8 cellular contexts compared by ENCODE assay signal in the genomic region with DNA sequence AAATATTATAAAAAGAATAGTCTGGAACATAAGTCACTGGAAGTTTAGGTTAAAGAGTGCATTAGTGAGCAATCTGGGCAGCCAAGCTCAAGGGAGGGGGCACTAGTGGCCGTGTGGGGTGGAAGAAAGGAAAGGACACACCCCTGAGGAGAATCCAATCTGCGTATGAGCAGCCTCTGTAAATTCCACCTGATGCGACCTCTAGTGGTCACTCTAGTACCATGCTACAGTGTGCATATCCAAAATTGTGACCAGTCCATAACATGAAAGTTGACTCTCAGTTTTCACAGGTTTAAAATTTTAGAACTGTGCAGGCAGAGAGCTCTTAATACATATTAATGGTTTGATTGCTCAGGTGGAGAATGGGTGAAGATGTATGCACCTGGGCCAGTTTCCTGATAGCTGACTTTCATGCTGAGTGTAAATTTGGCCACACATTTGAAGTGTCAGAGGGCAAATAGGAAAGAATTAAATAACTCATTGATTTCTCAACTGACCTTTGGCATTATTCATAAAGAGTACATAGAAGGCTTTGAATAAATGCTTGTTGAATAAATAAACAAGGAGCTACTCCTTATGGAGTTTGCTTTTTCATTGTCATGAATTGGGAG.
DNase-seq lines count a peak whose midpoint lies in the region; ATAC-seq, FAIRE-seq and TF ChIP-seq lines count a peak whose summit lies in the region.

No MANE protein-coding gene starts in this region.

- H3K4me3 ChIP-seq in MG63 (no peak overlapping the region), SK-N-MC (no peak overlapping the region), astrocyte (ENCODE audit: insufficient read depth, low read depth, low read length) (no peak overlapping the region)

- H3K9me3 ChIP-seq in MG63 (peaks cover 14% of the 10 kb centered on the region), SK-N-MC (ENCODE audit: low read depth, low read length) (no peaks in the 10 kb centered on the region), astrocyte (ENCODE audit: insufficient read depth, low read depth, low read length) (no peaks in the 10 kb centered on the region)

- no peaks in the 10 kb centered on the region for H3K27me3 Mint-ChIP-seq in astrocyte (ENCODE audit: low read depth, unreplicated experiment)

- no peaks in the 10 kb centered on the region for H3K36me3 ChIP-seq in MG63
- no peaks in the 10 kb centered on the region for H3K36me3 ChIP-seq in SK-N-MC (ENCODE audit: insufficient read depth, low read length)
- no peaks in the 10 kb centered on the region for H3K36me3 ChIP-seq in astrocyte (ENCODE audit: insufficient read depth, low read length)

- no peaks in the 10 kb centered on the region for H3K4me1 Mint-ChIP-seq in astrocyte (ENCODE audit: low read depth, unreplicated experiment)

- no peak overlapping the region for H3K4me2 ChIP-seq in astrocyte (ENCODE audit: low read length)

- FAIRE-seq in astrocyte (lab: Jason Lieb, UNC), result peak; percentile 90

- H3K9me3 Mint-ChIP-seq in astrocyte (ENCODE audit: unreplicated experiment), result peaks cover 6% of the 10 kb centered on the region

- TF ChIP-seq CTCF in astrocyte (IDR thresholded peaks at IDR 0.05; ENCODE audit: insufficient read depth, low read depth, low read length), result peak; percentile 89

- H4K20me1 ChIP-seq in astrocyte (ENCODE audit: insufficient read depth, low read length), result no peaks in the 10 kb centered on the region

- no peaks in the 10 kb centered on the region for H3K79me2 ChIP-seq in astrocyte (ENCODE audit: insufficient read depth, low read length)

- H3K4me3 Mint-ChIP-seq in astrocyte (ENCODE audit: unreplicated experiment), result no peak overlapping the region

- DNase-seq in activated gamma-delta T cell treated with Interleukin-2 at 50 U/mL for 16 hours, result peak; percentile 44
- no peak for DNase-seq in activated gamma-delta T cell (lab: John Stamatoyannopoulos, UW)
- DNase-seq in MG63, result peak; percentile 37
- DNase-seq in SK-N-MC (ENCODE audit: low read depth, low spot score), result peak; percentile 22
- DNase-seq in astrocyte (ENCODE audit: low read depth), result peak; percentile 35
- DNase-seq in iPS DF 19.7 (ENCODE audit: low read depth, low spot score), result peak; percentile 48
- peak; percentile 63 for DNase-seq in stimulated activated CD4-positive, alpha-beta T cell treated with anti-CD3 and anti-CD28 coated beads, Interleukin-15, amount 100 ng/mL, for 24 hours

- H3K36me3 Mint-ChIP-seq in astrocyte (ENCODE audit: low read depth, unreplicated experiment), result no peaks in the 10 kb centered on the region

- H3K27ac ChIP-seq in SK-N-MC, result no peak overlapping the region
- H3K27ac ChIP-seq in astrocyte (ENCODE audit: low read depth, low read length), result no peak overlapping the region

- H3K9ac ChIP-seq in SK-N-MC (ENCODE audit: insufficient read length), result no peak overlapping the region
- no peak overlapping the region for H3K9ac ChIP-seq in astrocyte (ENCODE audit: low read length)

- no peak overlapping the region for H3K27ac Mint-ChIP-seq in astrocyte (ENCODE audit: unreplicated experiment)

- peak; percentile 97 for ATAC-seq in HG02571 (IDR thresholded peaks at IDR 0.05; ENCODE audit: unreplicated experiment)

- H3K27me3 ChIP-seq in MG63, result no peaks in the 10 kb centered on the region
- H3K27me3 ChIP-seq in astrocyte (ENCODE audit: insufficient read depth, low read length), result no peaks in the 10 kb centered on the region

- H2AFZ ChIP-seq in astrocyte (ENCODE audit: low read depth, low read length), result no peak overlapping the region

- no peaks in the 10 kb centered on the region for H3K4me1 ChIP-seq in astrocyte (ENCODE audit: insufficient read depth, low read length)
